ENCODE assay signal across 20 cellular contexts in genomic region chr17:51103050-51103449, GRCh38. TPM values are rescaled to one million over a fixed set of nuclear protein-coding genes. Genes with fewer than 3 reads are reported as not detected.
A peak's percentile ranks its signal among the peaks of the same experiment; 100 is the strongest.
DNase-seq lines count a peak whose midpoint lies in the region; ATAC-seq and TF ChIP-seq lines count a peak whose summit lies in the region.
"Had no signal": no experiment of that assay in that cellular context is flagged by ENCODE, and none has a peak within 500 bp of the region (broad histone marks: within the 10 kb centered on the region; RNA-seq: fewer than 3 reads in every experiment).

No MANE protein-coding gene starts in this region.

- no peak for ATAC-seq in central memory CD8-positive, alpha-beta T cell (replicated peaks; ENCODE audit: extremely low read depth, poor library complexity, severe bottlenecking)
- ATAC-seq in left colon (peak; percentile 57), GM21717 (IDR thresholded peaks at IDR 0.05; ENCODE audit: unreplicated experiment) (no peak)

- H3K27ac ChIP-seq in osteoblast (ENCODE audit: low read depth, low read length) = peak overlapping the region; percentile 40
- H3K27ac ChIP-seq: right atrium auricular region, testis had no signal

- H3K4me3 Mint-ChIP-seq in Calu3 (ENCODE audit: low read depth, unreplicated experiment) = peak overlapping the region; percentile 27
- H3K4me3 Mint-ChIP-seq in central memory CD8-positive, alpha-beta T cell = no peak overlapping the region

- H3K27me3 Mint-ChIP-seq in Calu3 (ENCODE audit: unreplicated experiment) = no peaks in the 10 kb centered on the region
- no peaks in the 10 kb centered on the region for H3K27me3 Mint-ChIP-seq in central memory CD8-positive, alpha-beta T cell

- H3K27me3 ChIP-seq in osteoblast (ENCODE audit: insufficient read depth, low read length) = no peaks in the 10 kb centered on the region
- H3K27me3 ChIP-seq: right atrium auricular region, testis had no signal

- H3K4me2 ChIP-seq in osteoblast (ENCODE audit: insufficient read depth, low read length) = peak overlapping the region; percentile 59

- peaks cover 93% of the 10 kb centered on the region for H3K79me2 ChIP-seq in osteoblast (ENCODE audit: insufficient read depth, low read length)

- peaks cover 17% of the 10 kb centered on the region for H3K4me1 ChIP-seq in osteoblast (ENCODE audit: insufficient read depth, low read length)
- H3K4me1 ChIP-seq: testis had no signal

- peaks cover 27% of the 10 kb centered on the region for H3K4me1 Mint-ChIP-seq in Calu3 (ENCODE audit: low read depth, unreplicated experiment)
- peaks cover 19% of the 10 kb centered on the region for H3K4me1 Mint-ChIP-seq in central memory CD8-positive, alpha-beta T cell

- H4K20me1 ChIP-seq in osteoblast (ENCODE audit: insufficient read depth, low read length) = peaks cover 26% of the 10 kb centered on the region

- BruUV-seq in Calu3 (replicated peaks; lab: Mats Ljungman, UMichigan) = no TSS peak

- intact Hi-C loops in Calu3 (cut with micrococcal nuclease; ENCODE audit: unreplicated experiment) = no loop called here
- intact Hi-C loops in left colon (cut with DNase I, micrococcal nuclease) = no loop called here

- H3K4me3 ChIP-seq in osteoblast (ENCODE audit: insufficient read depth, low read length) = peak overlapping the region; percentile 10
- H3K4me3 ChIP-seq: right atrium auricular region, testis had no signal

- H3K27ac Mint-ChIP-seq in Calu3 (ENCODE audit: unreplicated experiment) = peak overlapping the region; percentile 31
- H3K27ac Mint-ChIP-seq in central memory CD8-positive, alpha-beta T cell (ENCODE audit: low read depth) = peak overlapping the region; percentile 13

- CTCF ChIA-PET in Calu3 (lab: Charles Lee) = interaction anchor here (0.6 to 0.7 kb wide), 2 partner anchors 10 to 792 kb away, joined by 4 to 5 read pairs; no protein-coding TSS in a partner anchor

- no peaks in the 10 kb centered on the region for H3K36me3 Mint-ChIP-seq in Calu3 (ENCODE audit: insufficient read depth, unreplicated experiment)
- peaks cover 19% of the 10 kb centered on the region for H3K36me3 Mint-ChIP-seq in central memory CD8-positive, alpha-beta T cell (ENCODE audit: insufficient read depth)

- no peak overlapping the region for H2AFZ ChIP-seq in osteoblast (ENCODE audit: low read length)

- no peaks in the 10 kb centered on the region for H3K9me3 ChIP-seq in osteoblast (ENCODE audit: low read depth, low read length)
- H3K9me3 ChIP-seq: right atrium auricular region, testis had no signal

- no peaks in the 10 kb centered on the region for H3K36me3 ChIP-seq in osteoblast (ENCODE audit: insufficient read depth, low read length)
- H3K36me3 ChIP-seq: right atrium auricular region had no signal

- H3K9me3 Mint-ChIP-seq in Calu3 (ENCODE audit: low read depth, unreplicated experiment) = no peaks in the 10 kb centered on the region
- H3K9me3 Mint-ChIP-seq in central memory CD8-positive, alpha-beta T cell = no peaks in the 10 kb centered on the region

- TF ChIP-seq CTCF in Calu3 (IDR thresholded peaks at IDR 0.05; ENCODE audit: unreplicated experiment) (no peak), osteoblast (IDR thresholded peaks at IDR 0.05; ENCODE audit: extremely low read depth, low read depth, low read length) (no peak)

- no peak for DNase-seq in Calu3
- DNase-seq in central memory CD8-positive, alpha-beta T cell (ENCODE audit: low spot score in 2 of 2) = no peak
- no peak for DNase-seq in left colon
- DNase-seq in osteoblast (ENCODE audit: insufficient read length, low spot score, missing footprints) = no peak
- no peak for DNase-seq in superior temporal gyrus (ENCODE audit: extremely low spot score)
- DNase-seq in NCI-H748 (lab: John Stamatoyannopoulos, UW; ENCODE audit: unreplicated experiment) = no peak
- DNase-seq in effector CD8-positive, alpha-beta T cell (lab: John Stamatoyannopoulos, UW) = no peak
- DNase-seq: activated CD4-positive, alpha-beta T cell treated with anti-CD3 and anti-CD28 coated beads, Interleukin-2, amount 50 U/mL, for 1 hour; activated CD8-positive, alpha-beta memory T cell treated with anti-CD3 and anti-CD28 coated beads, Interleukin-2, amount 50 U/mL, for 4 hours; activated effector memory CD4-positive, alpha-beta T cell treated with Interleukin-2 at 50 U/mL for 16 hours; anterior cingulate cortex; Kasumi-1; midbrain; NCI-H1092; NCI-H2107; SHP77; T-helper 1 cell; testis had no signal

RNA-seq across cellular contexts. Expression of gene SPAG9, which starts 17.6 kb away (rescaled TPM):
- total RNA-seq in Calu3 (2022) (126 and 129 TPM in 2 replicates), left colon (10 to 100 TPM; 61.9 to 84.6 TPM), osteoblast (175 and 192 TPM in 2 replicates)

RNA-seq across cellular contexts. Expression of gene NME1, which starts 50.3 kb away (rescaled TPM):
- total RNA-seq in Calu3 (2022) (351 and 365 TPM in 2 replicates), left colon (10 to 100 TPM; 25.9 to 43.9 TPM), osteoblast (53.6 and 58.6 TPM in 2 replicates)
